ENCODE assay signal across 20 cellular contexts in the genomic region with DNA sequence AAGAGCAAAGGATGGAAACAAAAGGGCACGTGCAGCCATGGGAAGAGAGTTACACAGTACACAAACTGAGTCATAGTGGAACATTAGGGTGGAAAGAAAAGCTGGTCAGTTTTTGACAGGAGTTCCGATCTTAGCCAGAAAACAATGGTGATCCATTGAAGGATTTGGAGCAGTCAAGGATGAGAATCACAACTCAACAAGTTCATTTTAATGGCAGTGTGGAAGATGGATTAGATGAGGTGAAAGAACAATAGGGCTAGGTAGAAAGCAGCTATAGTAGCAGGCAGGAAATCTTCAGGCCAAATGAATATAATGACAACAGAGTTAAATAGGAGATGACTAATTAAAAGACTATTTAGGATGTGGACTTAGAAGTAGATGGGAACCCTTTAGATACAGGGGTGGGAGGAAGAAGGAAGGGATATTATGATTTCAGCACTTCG.
DNase-seq lines count a peak whose midpoint lies in the region; ATAC-seq, FAIRE-seq and TF ChIP-seq lines count a peak whose summit lies in the region.
"Had no signal": no experiment of that assay in that cellular context is flagged by ENCODE, and none has a peak within 500 bp of the region (broad histone marks: within the 10 kb centered on the region; RNA-seq: fewer than 3 reads in every experiment).

No MANE protein-coding gene starts in this region.

- H3K27ac ChIP-seq in RWPE2 (ENCODE audit: poor library complexity, severe bottlenecking) = peak overlapping the region; percentile 76
- H3K27ac ChIP-seq: hepatocyte, skin epidermis, transverse colon had no signal

- H3K36me3 ChIP-seq in RWPE2 (ENCODE audit: low read depth) = no peaks in the 10 kb centered on the region
- H3K36me3 ChIP-seq: transverse colon had no signal

- DNase-seq in HS-5 (ENCODE audit: low read depth) = peak; percentile 23
- DNase-seq in RWPE2 (ENCODE audit: low spot score) = no peak
- peak; percentile 46 for DNase-seq in fibroblast of villous mesenchyme (ENCODE audit: low read depth)
- DNase-seq in urothelium cell line (ENCODE audit: low spot score) = peak; percentile 7
- DNase-seq in GM20000 (ENCODE audit: low spot score) = no peak
- no peak for DNase-seq in GM19238 (ENCODE audit: insufficient read length, low spot score)
- no peak for DNase-seq in amygdala (lab: John Stamatoyannopoulos, UW)
- DNase-seq: activated CD4-positive, alpha-beta T cell treated with anti-CD3 and anti-CD28 coated beads, Interleukin-2, amount 50 U/mL, for 4 hours; activated gamma-delta T cell; Caco-2; effector memory CD8-positive, alpha-beta T cell; H9; NCI-H1930; posterior cingulate gyrus; SHP77; stimulated activated CD4-positive, alpha-beta T cell treated with anti-CD3 and anti-CD28 coated beads, Interleukin-2, amount 100 ng/mL, for 48 hours; stimulated activated naive CD8-positive, alpha-beta T cell treated with anti-CD3 and anti-CD28 coated beads, Interleukin-15, amount 100 ng/mL, for 72 hours; transverse colon had no signal

- H3K9me3 ChIP-seq in RWPE2 (ENCODE audit: severe bottlenecking) = peaks cover under 1% of the 10 kb centered on the region
- H3K9me3 ChIP-seq: Caco-2, transverse colon had no signal

- H3K4me1 ChIP-seq in RWPE2 (ENCODE audit: insufficient read depth, poor library complexity, severe bottlenecking) = peaks cover 52% of the 10 kb centered on the region
- H3K4me1 ChIP-seq: Caco-2, transverse colon had no signal

- ATAC-seq in RWPE2 (ENCODE audit: low read depth) = peak; percentile 94
- ATAC-seq: effector memory CD8-positive, alpha-beta T cell; stimulated activated naive CD8-positive, alpha-beta T cell treated with anti-CD3 and anti-CD28 coated beads, Interleukin-15, amount 100 ng/mL, for 72 hours had no signal

- H3K27me3 ChIP-seq in RWPE2 (ENCODE audit: insufficient read depth, poor library complexity, severe bottlenecking) = no peaks in the 10 kb centered on the region
- H3K27me3 ChIP-seq: hepatocyte, transverse colon had no signal

- TF ChIP-seq CTCF in RWPE2 (IDR thresholded peaks at IDR 0.05; ENCODE audit: poor library complexity, severe bottlenecking) (no peak), fibroblast of villous mesenchyme (IDR thresholded peaks at IDR 0.05; ENCODE audit: insufficient read depth, low read depth, low read length) (no peak), GM20000 (IDR thresholded peaks at IDR 0.05; ENCODE audit: extremely low read depth, missing control alignments) (no peak)

- no peak overlapping the region for H3K4me3 ChIP-seq in RWPE2 (ENCODE audit: severe bottlenecking)
- no peak overlapping the region for H3K4me3 ChIP-seq in fibroblast of villous mesenchyme (ENCODE audit: low read depth, low read length)
- H3K4me3 ChIP-seq: hepatocyte, skin epidermis, transverse colon had no signal

- FAIRE-seq in urothelium cell line (lab: Jason Lieb, UNC) = no peak

Comparison
In these comparisons a context has a peak if more than half of its experiments do, and no peak if none do; other contexts are left out.
1. DNase-seq: peak in HS-5 (single experiment), fibroblast of villous mesenchyme (single experiment) and urothelium cell line (single experiment); none in RWPE2 (single experiment), GM20000 (single experiment), GM19238 (single experiment) and amygdala (0 of 56).